In genomic region chr10:99234067-99234738, GRCh38 we compare ENCODE assay signal across 8 cellular contexts. TPM values are rescaled to one million over a fixed set of nuclear protein-coding genes. Genes with fewer than 3 reads are reported as not detected.
A peak's percentile ranks its signal among the peaks of the same experiment; 100 is the strongest.
DNase-seq lines count a peak whose midpoint lies in the region; ATAC-seq, FAIRE-seq and TF ChIP-seq lines count a peak whose summit lies in the region.

No MANE protein-coding gene starts in this region.

- H3K27me3 ChIP-seq in mammary epithelial cell (ENCODE audit: insufficient read depth, low read length): peaks cover 57% of the 10 kb centered on the region

- H3K4me2 ChIP-seq in mammary epithelial cell (ENCODE audit: insufficient read depth, low read depth, low read length): peak overlapping the region; percentile 83

- in situ Hi-C loops in mammary epithelial cell (cut with MboI; ENCODE audit: low sequenced_read_pairs in 2 of 2): loop anchor here in 1 of 2 donors (25.0 kb wide), 1 partner anchor 772 kb away; no protein-coding TSS in a partner anchor

- no peak for TF ChIP-seq CTCF in mammary epithelial cell (conservative IDR thresholded peaks at IDR 0.05 in 1 of 2, IDR thresholded peaks at IDR 0.05 in 1 of 2; ENCODE audit: extremely low read depth in 1 of 2, insufficient read depth in 1 of 2, low read depth in 1 of 2, low read length in 2 of 2)
- TF ChIP-seq CTCF in kidney (IDR thresholded peaks at IDR 0.05; ENCODE audit: borderline replicate concordance, extremely low read depth, insufficient read depth): no peak

- peak; percentile 93 for ATAC-seq in HG02610 (IDR thresholded peaks at IDR 0.05; ENCODE audit: unreplicated experiment)

- intact Hi-C loops in mammary epithelial cell (cut with micrococcal nuclease) (no loop called here), kidney (cut with DNase I) (no loop called here)

- 3% methylated on average over 32 of the region's 45 CpGs for WGBS in mammary epithelial cell (ENCODE audit: low coverage, missing lambda C conversion rate)

- H3K4me3 ChIP-seq in mammary epithelial cell (replicated peaks in 1 of 3; ENCODE audit: insufficient read depth in 1 of 3, low read depth in 2 of 3, low read length in 3 of 3) (peak overlapping the region; percentile 20 to 41 (median 36)), kidney (ENCODE audit: low read length in 2 of 2) (peak overlapping the region; percentile 47 to 61)

- H2AFZ ChIP-seq in mammary epithelial cell (ENCODE audit: low read depth, low read length): peak overlapping the region; percentile 68

- H3K9ac ChIP-seq in mammary epithelial cell (ENCODE audit: insufficient read depth, low read length) (no peak overlapping the region), kidney (ENCODE audit: low read length in 2 of 2) (no peak overlapping the region)

- no peaks in the 10 kb centered on the region for H3K36me3 ChIP-seq in mammary epithelial cell (ENCODE audit: insufficient read depth, low read length)
- H3K36me3 ChIP-seq in kidney (ENCODE audit: control insufficient read depth in 1 of 2, insufficient read depth in 2 of 2, low read length in 2 of 2): no peaks in the 10 kb centered on the region

- DNase-seq in NCI-H2029 (lab: John Stamatoyannopoulos, UW) (peak; percentile 0), NCI-H2029 treated with DMSO at 0.1 percent for 48 hours (lab: John Stamatoyannopoulos, UW) (no peak), NOMO-1 treated with DMSO at 0.1 percent for 48 hours (lab: John Stamatoyannopoulos, UW; ENCODE audit: unreplicated experiment) (peak; percentile 88), mammary epithelial cell (peak; percentile 18), kidney (peak; percentile 85), AML-193 (lab: John Stamatoyannopoulos, UW) (no peak)
- DNase-seq in stimulated activated CD4-positive, alpha-beta T cell treated with anti-CD3 and anti-CD28 coated beads, Interleukin-4, amount 100 ng/mL, for 1 hour: peak; percentile 24

- H3K79me2 ChIP-seq in mammary epithelial cell (ENCODE audit: insufficient read depth, low read length): no peaks in the 10 kb centered on the region

- BruUV-seq in mammary epithelial cell (replicated peaks; lab: Mats Ljungman, UMichigan): no TSS peak

- no peaks in the 10 kb centered on the region for H3K4me1 ChIP-seq in mammary epithelial cell (ENCODE audit: insufficient read depth, low read length)
- peaks cover 0 to 9% of the 10 kb centered on the region in 2 donors for H3K4me1 ChIP-seq in kidney (ENCODE audit: control insufficient read depth in 1 of 2, insufficient read depth in 1 of 2, low read depth in 1 of 2, low read length in 2 of 2)

- no peaks in the 10 kb centered on the region for H3K9me3 ChIP-seq in mammary epithelial cell (replicated peaks; ENCODE audit: insufficient read depth, low read length)
- H3K9me3 ChIP-seq in kidney (ENCODE audit: control insufficient read depth in 1 of 2, low read length in 2 of 2): no peaks in the 10 kb centered on the region

- CTCF ChIA-PET in mammary epithelial cell (lab: Charles Lee; ENCODE audit: low non-redundant PET): interaction anchor here (0.6 kb wide), 1 partner anchor 767 kb away, joined by 3 read pairs; no protein-coding TSS in a partner anchor

- no peak overlapping the region for H3K27ac ChIP-seq in mammary epithelial cell (ENCODE audit: insufficient read depth, low read depth, low read length)
- no peak overlapping the region for H3K27ac ChIP-seq in kidney (ENCODE audit: low read depth in 2 of 2, low read length in 2 of 2)

- H4K20me1 ChIP-seq in mammary epithelial cell (ENCODE audit: insufficient read depth, low read length): no peaks in the 10 kb centered on the region

- no peak for FAIRE-seq in kidney (lab: Jason Lieb, UNC)

- dilution Hi-C loops in mammary epithelial cell (cut with HindIII; ENCODE audit: low sequenced_read_pairs): loop anchor here (5.0 kb wide), 1 partner anchor 78 kb away; no protein-coding TSS in a partner anchor

RNA-seq across cellular contexts. Expression of gene HPSE2, which starts 1.4 kb away (rescaled TPM):
- total RNA-seq in mammary epithelial cell (not detected), kidney (3.0 TPM)
- polyA plus RNA-seq in mammary epithelial cell (not detected), kidney (ENCODE audit: insufficient read depth, low read depth, low replicate concordance) (1.4 TPM)
- polyA minus RNA-seq in mammary epithelial cell: not detected

Comparison
In these comparisons a context has a peak if more than half of its experiments do, and no peak if none do; other contexts are left out.
1. DNase-seq: peak in NCI-H2029 (single experiment), NOMO-1 treated with DMSO at 0.1 percent for 48 hours (single experiment), mammary epithelial cell (single experiment), kidney (single experiment) and stimulated activated CD4-positive, alpha-beta T cell treated with anti-CD3 and anti-CD28 coated beads, Interleukin-4, amount 100 ng/mL, for 1 hour (single experiment); none in NCI-H2029 treated with DMSO at 0.1 percent for 48 hours (single experiment) and AML-193 (0 of 2).